Comparison of ENCODE assay signal across 13 cellular contexts in genomic region chr16:85300451-85300968, GRCh38.
"Had no signal": no experiment of that assay in that cellular context is flagged by ENCODE, and none has a peak within 500 bp of the region (broad histone marks: within the 10 kb centered on the region; RNA-seq: fewer than 3 reads in every experiment).

No MANE protein-coding gene starts in this region.

- DNase-seq: activated CD4-positive, alpha-beta T cell treated with anti-CD3 and anti-CD28 coated beads for 4 hours; activated CD8-positive, alpha-beta memory T cell treated with anti-CD3 and anti-CD28 coated beads, Interleukin-2, amount 50 U/mL, for 48 hours; activated CD8-positive, alpha-beta T cell treated with anti-CD3 and anti-CD28 coated beads, Interleukin-2, amount 10 ng/mL, durations not matched to agents 7 days and 5 days; activated naive CD8-positive, alpha-beta T cell treated with anti-CD3 and anti-CD28 coated beads, Interleukin-2, amount 50 U/mL, for 24 hours; dermis blood vessel endothelial cell; hippocampal formation; spleen; stimulated activated CD4-positive, alpha-beta T cell treated with anti-CD3 and anti-CD28 coated beads, Interleukin-2, amount 100 ng/mL, for 24 hours; stimulated activated naive CD4-positive, alpha-beta T cell treated with Interleukin-2 at 50 U/mL for 16 hours; T-helper 9 cell had no signal

- H3K27ac ChIP-seq: spleen, upper lobe of left lung had no signal

- H3K4me3 ChIP-seq: spleen, upper lobe of left lung had no signal

- H3K9me3 ChIP-seq: spleen, upper lobe of left lung had no signal

- H3K36me3 ChIP-seq: spleen, upper lobe of left lung had no signal

- H3K27me3 ChIP-seq: upper lobe of left lung had no signal

- H3K27ac Mint-ChIP-seq: activated CD8-positive, alpha-beta T cell treated with anti-CD3 and anti-CD28 coated beads, Interleukin-2, amount 10 ng/mL, durations not matched to agents 7 days and 5 days; activated naive CD8-positive, alpha-beta T cell treated with anti-CD3 and anti-CD28 coated beads, Interleukin-2, amount 50 U/mL, for 24 hours had no signal

- H3K4me3 Mint-ChIP-seq: activated CD8-positive, alpha-beta T cell treated with anti-CD3 and anti-CD28 coated beads, Interleukin-2, amount 10 ng/mL, durations not matched to agents 7 days and 5 days; activated naive CD8-positive, alpha-beta T cell treated with anti-CD3 and anti-CD28 coated beads, Interleukin-2, amount 50 U/mL, for 24 hours; central memory CD8-positive, alpha-beta T cell had no signal

- H3K4me1 Mint-ChIP-seq: central memory CD8-positive, alpha-beta T cell had no signal

- ATAC-seq: activated CD8-positive, alpha-beta T cell treated with anti-CD3 and anti-CD28 coated beads, Interleukin-2, amount 10 ng/mL, durations not matched to agents 7 days and 5 days; activated naive CD8-positive, alpha-beta T cell treated with anti-CD3 and anti-CD28 coated beads, Interleukin-2, amount 50 U/mL, for 24 hours; sciatic nerve had no signal

- H3K9me3 Mint-ChIP-seq: activated naive CD8-positive, alpha-beta T cell treated with anti-CD3 and anti-CD28 coated beads, Interleukin-2, amount 50 U/mL, for 24 hours; central memory CD8-positive, alpha-beta T cell had no signal
